Comparison of ENCODE assay signal across 1 cellular context in genomic region chr2:135202751-135203150, GRCh38.
A peak's percentile ranks its signal among the peaks of the same experiment; 100 is the strongest.
TF ChIP-seq lines count a peak whose summit lies in the region.

No MANE protein-coding gene starts in this region.

TF ChIP-seq in K562, 482 proteins besides CTCF, POLR2A, EP300 and RAD21 (continued from another document):
- no peak for TF ChIP-seq ATF2 (CRISPR knock-in tag; IDR thresholded peaks at IDR 0.05)
- no peak for TF ChIP-seq CEBPG (CRISPR knock-in tag; IDR thresholded peaks at IDR 0.05)
- peak in 1 of 2 experiments; percentile 44; a peak in 1 of 4 replicates for TF ChIP-seq CEBPG (tag; conservative IDR thresholded peaks at IDR 0.05 in 1 of 2, IDR thresholded peaks at IDR 0.05 in 1 of 2)
- no peak for TF ChIP-seq TCF3 (CRISPR knock-in tag; IDR thresholded peaks at IDR 0.05)
- TF ChIP-seq CBFB (CRISPR knock-in tag; IDR thresholded peaks at IDR 0.05) = no peak
- TF ChIP-seq ELF4 (CRISPR knock-in tag; IDR thresholded peaks at IDR 0.05) = no peak
- TF ChIP-seq CXXC5 (CRISPR knock-in tag; IDR thresholded peaks at IDR 0.05) = no peak
- TF ChIP-seq TRIM28 (IDR thresholded peaks at IDR 0.05) = no peak
- no peak for TF ChIP-seq MCM5 (IDR thresholded peaks at IDR 0.05; ENCODE audit: low read depth)
- no peak for TF ChIP-seq RBM25 (IDR thresholded peaks at IDR 0.05; ENCODE audit: low read depth, low read length, severe bottlenecking)
- TF ChIP-seq XRCC3 (IDR thresholded peaks at IDR 0.05) = no peak
- no peak for TF ChIP-seq MAFF (IDR thresholded peaks at IDR 0.05; ENCODE audit: low read length)
- no peak for TF ChIP-seq HMGN3 (IDR thresholded peaks at IDR 0.05; ENCODE audit: borderline replicate concordance, extremely low read depth, insufficient read length, low read depth, low read length)
- TF ChIP-seq LEF1 (IDR thresholded peaks at IDR 0.05) = no peak
- TF ChIP-seq GABPB1 (CRISPR knock-in tag; IDR thresholded peaks at IDR 0.05) = no peak
- no peak for TF ChIP-seq ZNF41 (CRISPR knock-in tag; conservative IDR thresholded peaks at IDR 0.05)
- TF ChIP-seq VEZF1 (CRISPR knock-in tag; IDR thresholded peaks at IDR 0.05) = no peak
- TF ChIP-seq ZNF695 (CRISPR knock-in tag; IDR thresholded peaks at IDR 0.05) = no peak
- no peak for TF ChIP-seq DEAF1 (CRISPR knock-in tag; IDR thresholded peaks at IDR 0.05)
- no peak for TF ChIP-seq ZBTB8A (IDR thresholded peaks at IDR 0.05; ENCODE audit: partially characterized antibody)
- TF ChIP-seq GTF2F1 (IDR thresholded peaks at IDR 0.05; ENCODE audit: low read depth, low read length) = no peak
- TF ChIP-seq C11orf30 (IDR thresholded peaks at IDR 0.05; ENCODE audit: low read depth) = peak; percentile 35; the same call in 1 of the 2 replicates
- TF ChIP-seq THRA (IDR thresholded peaks at IDR 0.05) = no peak
- peak; percentile 16; the same call in 1 of the 2 replicates for TF ChIP-seq MAFG (tag; conservative IDR thresholded peaks at IDR 0.05)
- TF ChIP-seq CEBPB (tag; IDR thresholded peaks at IDR 0.05) = peak; percentile 30; the same call in 1 of the 2 replicates
- TF ChIP-seq ZNF316 (IDR thresholded peaks at IDR 0.05) = peak; percentile 64
- no peak for TF ChIP-seq TCF15 (CRISPR knock-in tag; IDR thresholded peaks at IDR 0.05)
